In genomic region chr20:17849901-17850673, GRCh38 we compare ENCODE assay signal across 9 cellular contexts.
DNase-seq lines count a peak whose midpoint lies in the region; ATAC-seq and TF ChIP-seq lines count a peak whose summit lies in the region.
"Had no signal": no experiment of that assay in that cellular context is flagged by ENCODE, and none has a peak within 500 bp of the region (broad histone marks: within the 10 kb centered on the region; RNA-seq: fewer than 3 reads in every experiment).

No MANE protein-coding gene starts in this region.

- peak; percentile 52 for DNase-seq in ELF-1 (ENCODE audit: low read depth, low spot score)
- DNase-seq in WTC11 (ENCODE audit: low spot score) = no peak
- DNase-seq in cardiac septum (ENCODE audit: low spot score) = peak; percentile 85
- no peak for DNase-seq in occipital lobe (lab: John Stamatoyannopoulos, UW)
- no peak for DNase-seq in NCI-H2107 treated with DMSO at 0.1 percent for 48 hours (lab: John Stamatoyannopoulos, UW; ENCODE audit: unreplicated experiment)
- DNase-seq in T-helper 2 cell = no peak
- no peak for DNase-seq in activated T-cell treated with anti-CD3 and anti-CD28 coated beads, Interleukin-2, amount 50 U/mL, for 72 hours

- CTCF ChIA-PET in WTC11 (lab: Charles Lee) = interaction anchor here (0.9 kb wide), 1 partner anchor 25 kb away, joined by 4 read pairs; no protein-coding TSS in a partner anchor

- POLR2A ChIA-PET in WTC11 (lab: Charles Lee) = no interaction called here

- H3K4me3 ChIP-seq in skin epidermis = no peak overlapping the region

- no peak for ATAC-seq in WTC11
- no peak for ATAC-seq in activated T-cell treated with anti-CD3 and anti-CD28 coated beads, Interleukin-2, amount 50 U/mL, for 72 hours (replicated peaks in 1 of 2)

- H3K4me1 Mint-ChIP-seq in WTC11 = peaks cover 19% of the 10 kb centered on the region
- no peaks in the 10 kb centered on the region for H3K4me1 Mint-ChIP-seq in activated T-cell treated with anti-CD3 and anti-CD28 coated beads, Interleukin-2, amount 50 U/mL, for 72 hours (ENCODE audit: low read depth)

- no peak overlapping the region for H3K4me3 Mint-ChIP-seq in WTC11
- H3K4me3 Mint-ChIP-seq in activated T-cell treated with anti-CD3 and anti-CD28 coated beads, Interleukin-2, amount 50 U/mL, for 72 hours = no peak overlapping the region

- intact Hi-C loops in cardiac septum (cut with DNase I) = loop anchor here (5.0 kb wide), 1 partner anchor 47 kb away; no protein-coding TSS in a partner anchor

- H3K27ac ChIP-seq in skin epidermis = peak overlapping the region in 19 of 21 experiments; percentile 1 to 82 (median 52)

- H3K9me3 Mint-ChIP-seq in WTC11 = peaks cover 13% of the 10 kb centered on the region
- H3K9me3 Mint-ChIP-seq in activated T-cell treated with anti-CD3 and anti-CD28 coated beads, Interleukin-2, amount 50 U/mL, for 72 hours = no peaks in the 10 kb centered on the region

- H3K27ac Mint-ChIP-seq in WTC11 = peak overlapping the region; percentile 48
- no peak overlapping the region for H3K27ac Mint-ChIP-seq in activated T-cell treated with anti-CD3 and anti-CD28 coated beads, Interleukin-2, amount 50 U/mL, for 72 hours
- H3K27ac Mint-ChIP-seq: IgD-negative memory B cell had no signal

- H3K36me3 Mint-ChIP-seq in WTC11 = peaks cover 2% of the 10 kb centered on the region; the same call in 1 of the 2 replicates
- no peaks in the 10 kb centered on the region for H3K36me3 Mint-ChIP-seq in activated T-cell treated with anti-CD3 and anti-CD28 coated beads, Interleukin-2, amount 50 U/mL, for 72 hours (ENCODE audit: insufficient read depth in 2 of 2)

- no peaks in the 10 kb centered on the region; the same call in 1 of the 2 replicates for H3K27me3 Mint-ChIP-seq in WTC11 (ENCODE audit: low read depth)
- H3K27me3 Mint-ChIP-seq in activated T-cell treated with anti-CD3 and anti-CD28 coated beads, Interleukin-2, amount 50 U/mL, for 72 hours (ENCODE audit: low read depth) = no peaks in the 10 kb centered on the region

- no peak for TF ChIP-seq CTCF in WTC11 (IDR thresholded peaks at IDR 0.05)

TF ChIP-seq in WTC11, 78 proteins besides CTCF, POLR2A, EP300 and RAD21:
- TF ChIP-seq ZNF219 (CRISPR knock-in tag; IDR thresholded peaks at IDR 0.05; ENCODE audit: borderline replicate concordance) (no peak), ATF3 (CRISPR knock-in tag; conservative IDR thresholded peaks at IDR 0.05) (no peak), E2F5 (CRISPR knock-in tag; IDR thresholded peaks at IDR 0.05) (no peak), GABPB1 (CRISPR knock-in tag; IDR thresholded peaks at IDR 0.05) (no peak), FOXP4 (CRISPR knock-in tag; IDR thresholded peaks at IDR 0.05) (no peak), ZNF671 (CRISPR knock-in tag; IDR thresholded peaks at IDR 0.05) (no peak), GTF2I (CRISPR knock-in tag; conservative IDR thresholded peaks at IDR 0.05) (no peak), ATF6 (CRISPR knock-in tag; IDR thresholded peaks at IDR 0.05) (no peak), SMAD3 (CRISPR knock-in tag; IDR thresholded peaks at IDR 0.05; ENCODE audit: borderline replicate concordance) (no peak), ZNF121 (CRISPR knock-in tag; IDR thresholded peaks at IDR 0.05) (no peak)
- TF ChIP-seq, protein P1, sequence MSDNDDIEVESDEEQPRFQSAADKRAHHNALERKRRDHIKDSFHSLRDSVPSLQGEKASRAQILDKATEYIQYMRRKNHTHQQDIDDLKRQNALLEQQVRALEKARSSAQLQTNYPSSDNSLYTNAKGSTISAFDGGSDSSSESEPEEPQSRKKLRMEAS (CRISPR knock-in tag; IDR thresholded peaks at IDR 0.05) = no peak
- TF ChIP-seq, protein P2, sequence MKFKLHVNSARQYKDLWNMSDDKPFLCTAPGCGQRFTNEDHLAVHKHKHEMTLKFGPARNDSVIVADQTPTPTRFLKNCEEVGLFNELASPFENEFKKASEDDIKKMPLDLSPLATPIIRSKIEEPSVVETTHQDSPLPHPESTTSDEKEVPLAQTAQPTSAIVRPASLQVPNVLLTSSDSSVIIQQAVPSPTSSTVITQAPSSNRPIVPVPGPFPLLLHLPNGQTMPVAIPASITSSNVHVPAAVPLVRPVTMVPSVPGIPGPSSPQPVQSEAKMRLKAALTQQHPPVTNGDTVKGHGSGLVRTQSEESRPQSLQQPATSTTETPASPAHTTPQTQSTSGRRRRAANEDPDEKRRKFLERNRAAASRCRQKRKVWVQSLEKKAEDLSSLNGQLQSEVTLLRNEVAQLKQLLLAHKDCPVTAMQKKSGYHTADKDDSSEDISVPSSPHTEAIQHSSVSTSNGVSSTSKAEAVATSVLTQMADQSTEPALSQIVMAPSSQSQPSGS (CRISPR knock-in tag; IDR thresholded peaks at IDR 0.05; ENCODE audit: borderline replicate concordance, low read depth) = no peak

Comparison
In these comparisons a context has a peak if more than half of its experiments do, and no peak if none do; other contexts are left out.
1. DNase-seq: peak in ELF-1 (single experiment) and cardiac septum (single experiment); none in WTC11 (single experiment), occipital lobe (single experiment), NCI-H2107 treated with DMSO at 0.1 percent for 48 hours (single experiment), T-helper 2 cell (0 of 5) and activated T-cell treated with anti-CD3 and anti-CD28 coated beads, Interleukin-2, amount 50 U/mL, for 72 hours (0 of 2).